In the genomic region with DNA sequence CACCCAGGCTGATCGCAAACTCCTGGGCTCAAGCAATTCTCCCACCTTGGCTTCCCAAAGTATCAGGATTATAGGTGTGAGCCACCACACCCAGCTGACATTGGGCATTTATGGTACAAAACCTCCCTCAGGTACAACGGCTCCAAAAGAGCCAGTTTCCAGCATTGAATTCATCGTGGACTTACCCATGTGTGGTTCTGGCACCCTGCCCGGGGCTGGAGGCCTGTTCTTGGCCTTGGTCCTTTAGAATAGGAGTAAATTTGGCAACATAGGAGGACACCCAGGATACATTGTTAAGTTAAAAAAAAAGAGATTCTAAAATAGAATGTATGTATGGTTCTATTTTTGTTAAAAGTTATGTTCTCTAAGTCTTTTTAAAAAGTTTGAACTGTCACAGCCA, we compare ENCODE assay signal across 12 cellular contexts. TPM values are rescaled to one million over a fixed set of nuclear protein-coding genes. Genes with fewer than 3 reads are reported as not detected.
DNase-seq lines count a peak whose midpoint lies in the region; ATAC-seq and TF ChIP-seq lines count a peak whose summit lies in the region.
"Had no signal": no experiment of that assay in that cellular context is flagged by ENCODE, and none has a peak within 500 bp of the region (broad histone marks: within the 10 kb centered on the region; RNA-seq: fewer than 3 reads in every experiment).

No MANE protein-coding gene starts in this region.

- no peaks in the 10 kb centered on the region for H3K9me3 Mint-ChIP-seq in natural killer cell
- H3K9me3 Mint-ChIP-seq: activated T-cell treated with anti-CD3 and anti-CD28 coated beads, Interleukin-2, amount 50 U/mL, for 4 hours had no signal

- intact Hi-C loops in gastrocnemius medialis (cut with DNase I; ENCODE audit: low total_unique reads): loop anchor here (2.0 kb wide), 1 partner anchor 19 kb away; no protein-coding TSS in a partner anchor
- intact Hi-C loops in natural killer cell (cut with micrococcal nuclease): no loop called here

- TF ChIP-seq RAD21 in Ishikawa (IDR thresholded peaks at IDR 0.05; ENCODE audit: low read depth): no peak

- H3K4me1 ChIP-seq in gastrocnemius medialis: peaks cover 17 to 26% of the 10 kb centered on the region in 2 donors

- in situ Hi-C loops in gastrocnemius medialis (cut with MboI; ENCODE audit: low sequenced_read_pairs in 4 of 4): loop anchor here in 1 of 4 donors (10.0 kb wide), 1 partner anchor 61 kb away; a partner anchor contains a TSS

- no peaks in the 10 kb centered on the region for H3K36me3 Mint-ChIP-seq in natural killer cell

- TF ChIP-seq EP300 in Ishikawa (IDR thresholded peaks at IDR 0.05; ENCODE audit: borderline replicate concordance): no peak

- H3K27me3 ChIP-seq in gastrocnemius medialis: no peaks in the 10 kb centered on the region

- ATAC-seq in gastrocnemius medialis: no peak
- no peak for ATAC-seq in natural killer cell
- ATAC-seq: activated T-cell treated with anti-CD3 and anti-CD28 coated beads, Interleukin-2, amount 50 U/mL, for 4 hours had no signal

- H3K4me1 Mint-ChIP-seq in natural killer cell: peaks cover 0 to 2% of the 10 kb centered on the region in 2 donors

- H3K27ac ChIP-seq in gastrocnemius medialis: peak overlapping the region; percentile 38 to 81 (median 68)
- H3K27ac ChIP-seq: SK-N-MC had no signal

- TF ChIP-seq CTCF in foreskin fibroblast (IDR thresholded peaks at IDR 0.05; ENCODE audit: low read depth, low read length) (no peak), gastrocnemius medialis (IDR thresholded peaks at IDR 0.05 in 4 of 5, conservative IDR thresholded peaks at IDR 0.05 in 1 of 5) (no peak), natural killer cell (IDR thresholded peaks at IDR 0.05) (no peak)

- DNase-seq in amniotic epithelial cell (ENCODE audit: low read depth) (peak; percentile 13), foreskin fibroblast (peak; percentile 40 to 80), gastrocnemius medialis (no peak), natural killer cell (no peak), NAMALWA (ENCODE audit: low spot score) (no peak), DMS53 (lab: John Stamatoyannopoulos, UW) (no peak)
- DNase-seq in activated CD8-positive, alpha-beta memory T cell treated with anti-CD3 and anti-CD28 coated beads, Interleukin-2, amount 50 U/mL, for 48 hours: no peak
- DNase-seq: activated T-cell treated with anti-CD3 and anti-CD28 coated beads, Interleukin-2, amount 50 U/mL, for 4 hours; COR-L47 had no signal

- H3K36me3 ChIP-seq in gastrocnemius medialis: peaks cover 4 to 65% of the 10 kb centered on the region in 2 donors

- no peak overlapping the region for H3K27ac Mint-ChIP-seq in natural killer cell

- no peak for TF ChIP-seq POLR2A in gastrocnemius medialis (IDR thresholded peaks at IDR 0.05)

- H3K9me3 ChIP-seq in gastrocnemius medialis: no peaks in the 10 kb centered on the region

- H3K4me3 ChIP-seq in foreskin fibroblast (ENCODE audit: low read depth in 1 of 2, low read length in 2 of 2): no peak overlapping the region
- H3K4me3 ChIP-seq in gastrocnemius medialis: no peak overlapping the region
- H3K4me3 ChIP-seq: SK-N-MC had no signal

- H3K27me3 Mint-ChIP-seq in natural killer cell (ENCODE audit: low read depth in 2 of 2): no peaks in the 10 kb centered on the region

- H3K4me3 Mint-ChIP-seq in natural killer cell: no peak overlapping the region
- H3K4me3 Mint-ChIP-seq: activated T-cell treated with anti-CD3 and anti-CD28 coated beads, Interleukin-2, amount 50 U/mL, for 4 hours had no signal

TF ChIP-seq in Ishikawa, 13 proteins besides CTCF, POLR2A, EP300 and RAD21:
- TF ChIP-seq, protein P1, sequence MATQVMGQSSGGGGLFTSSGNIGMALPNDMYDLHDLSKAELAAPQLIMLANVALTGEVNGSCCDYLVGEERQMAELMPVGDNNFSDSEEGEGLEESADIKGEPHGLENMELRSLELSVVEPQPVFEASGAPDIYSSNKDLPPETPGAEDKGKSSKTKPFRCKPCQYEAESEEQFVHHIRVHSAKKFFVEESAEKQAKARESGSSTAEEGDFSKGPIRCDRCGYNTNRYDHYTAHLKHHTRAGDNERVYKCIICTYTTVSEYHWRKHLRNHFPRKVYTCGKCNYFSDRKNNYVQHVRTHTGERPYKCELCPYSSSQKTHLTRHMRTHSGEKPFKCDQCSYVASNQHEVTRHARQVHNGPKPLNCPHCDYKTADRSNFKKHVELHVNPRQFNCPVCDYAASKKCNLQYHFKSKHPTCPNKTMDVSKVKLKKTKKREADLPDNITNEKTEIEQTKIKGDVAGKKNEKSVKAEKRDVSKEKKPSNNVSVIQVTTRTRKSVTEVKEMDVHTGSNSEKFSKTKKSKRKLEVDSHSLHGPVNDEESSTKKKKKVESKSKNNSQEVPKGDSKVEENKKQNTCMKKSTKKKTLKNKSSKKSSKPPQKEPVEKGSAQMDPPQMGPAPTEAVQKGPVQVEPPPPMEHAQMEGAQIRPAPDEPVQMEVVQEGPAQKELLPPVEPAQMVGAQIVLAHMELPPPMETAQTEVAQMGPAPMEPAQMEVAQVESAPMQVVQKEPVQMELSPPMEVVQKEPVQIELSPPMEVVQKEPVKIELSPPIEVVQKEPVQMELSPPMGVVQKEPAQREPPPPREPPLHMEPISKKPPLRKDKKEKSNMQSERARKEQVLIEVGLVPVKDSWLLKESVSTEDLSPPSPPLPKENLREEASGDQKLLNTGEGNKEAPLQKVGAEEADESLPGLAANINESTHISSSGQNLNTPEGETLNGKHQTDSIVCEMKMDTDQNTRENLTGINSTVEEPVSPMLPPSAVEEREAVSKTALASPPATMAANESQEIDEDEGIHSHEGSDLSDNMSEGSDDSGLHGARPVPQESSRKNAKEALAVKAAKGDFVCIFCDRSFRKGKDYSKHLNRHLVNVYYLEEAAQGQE (IDR thresholded peaks at IDR 0.05; ENCODE audit: low read depth): no peak
- TF ChIP-seq TEAD4 (IDR thresholded peaks at IDR 0.05): no peak
- TF ChIP-seq, protein P2, sequence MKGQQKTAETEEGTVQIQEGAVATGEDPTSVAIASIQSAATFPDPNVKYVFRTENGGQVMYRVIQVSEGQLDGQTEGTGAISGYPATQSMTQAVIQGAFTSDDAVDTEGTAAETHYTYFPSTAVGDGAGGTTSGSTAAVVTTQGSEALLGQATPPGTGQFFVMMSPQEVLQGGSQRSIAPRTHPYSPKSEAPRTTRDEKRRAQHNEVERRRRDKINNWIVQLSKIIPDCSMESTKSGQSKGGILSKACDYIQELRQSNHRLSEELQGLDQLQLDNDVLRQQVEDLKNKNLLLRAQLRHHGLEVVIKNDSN (IDR thresholded peaks at IDR 0.05): no peak
- peak; percentile 61 for TF ChIP-seq NFIC (IDR thresholded peaks at IDR 0.05)
- TF ChIP-seq ZBTB7A (IDR thresholded peaks at IDR 0.05; ENCODE audit: low read depth): no peak
- TF ChIP-seq CREB1 (IDR thresholded peaks at IDR 0.05; ENCODE audit: low read depth): no peak
- TF ChIP-seq YY1 (IDR thresholded peaks at IDR 0.05; ENCODE audit: low read depth): no peak
- TF ChIP-seq CEBPB (IDR thresholded peaks at IDR 0.05): no peak

RNA-seq across cellular contexts. Expression of a gene that starts 25.8 kb away (rescaled TPM):
- total RNA-seq in gastrocnemius medialis (100 to 1,000 TPM in 2 of 4 donors, 10 to 100 TPM in 2; 65.7 to 155 (median 108) TPM), natural killer cell (1 to 10 TPM; 1.1 to 2.3 (median 1.5) TPM)

RNA-seq across cellular contexts. Expression of a gene that starts 46.4 kb away (rescaled TPM):
- 10 to 100 TPM in 2 of 4 donors, 1 to 10 TPM in 2; 6.3 to 19.5 (median 10.6) TPM for total RNA-seq in gastrocnemius medialis
- 100 to 1,000 TPM; 101 to 166 (median 113) TPM for total RNA-seq in natural killer cell

RNA-seq across cellular contexts. Expression of a gene that starts 53.2 kb away (rescaled TPM):
- total RNA-seq in gastrocnemius medialis: under 1 TPM in 1 of 4 donors, not detected in 3; 0.97 TPM
- total RNA-seq in natural killer cell: not detected
- total RNA-seq: endothelial cell of umbilical vein had no signal

RNA-seq across cellular contexts. Expression of a gene that starts 58.1 kb away (rescaled TPM):
- total RNA-seq in gastrocnemius medialis (100 to 1,000 TPM; 182 to 207 (median 198) TPM), natural killer cell (100 to 1,000 TPM in 1 of 3 donors, 10 to 100 TPM in 2; 83.1 to 116 (median 93.0) TPM)

Comparison
In these comparisons a context has a peak if more than half of its experiments do, and no peak if none do; other contexts are left out.
1. DNase-seq: peak in amniotic epithelial cell (single experiment) and foreskin fibroblast (2 of 2); none in gastrocnemius medialis (0 of 2), natural killer cell (single experiment), activated CD8-positive, alpha-beta memory T cell treated with anti-CD3 and anti-CD28 coated beads, Interleukin-2, amount 50 U/mL, for 48 hours (single experiment), NAMALWA (single experiment) and DMS53 (single experiment).
2. RNA of a gene that starts 25.8 kb away (total RNA-seq): 65.7 to 155 TPM in gastrocnemius medialis; 1.1 to 2.3 TPM in natural killer cell; every median in the first group is over 10 times any median in the second.
3. RNA of a gene that starts 46.4 kb away (total RNA-seq): 101 to 166 TPM in natural killer cell; 6.3 to 19.5 TPM in gastrocnemius medialis; every median in the first group is over 4 times any median in the second.